ENCODE assay signal across 22 cellular contexts in genomic region chr3:56187051-56187450, GRCh38.
A peak's percentile ranks its signal among the peaks of the same experiment; 100 is the strongest.
DNase-seq lines count a peak whose midpoint lies in the region; ATAC-seq lines count a peak whose summit lies in the region.
"Had no signal": no experiment of that assay in that cellular context is flagged by ENCODE, and none has a peak within 500 bp of the region (broad histone marks: within the 10 kb centered on the region; RNA-seq: fewer than 3 reads in every experiment).

No MANE protein-coding gene starts in this region.

- no peak overlapping the region for H3K23ac ChIP-seq in mesenchymal stem cell (ENCODE audit: low read length in 2 of 2)

- H3K4me3 ChIP-seq in mesenchymal stem cell (ENCODE audit: insufficient read depth in 1 of 2, low read depth in 1 of 2, low read length in 2 of 2): no peak overlapping the region
- H3K4me3 ChIP-seq: A549, BLaER1, GM12878 had no signal

- WGBS in mesenchymal stem cell: 98% methylated on average over 2 of the region's 2 CpGs

- no peaks in the 10 kb centered on the region for H3K9me3 ChIP-seq in mesenchymal stem cell (ENCODE audit: control insufficient read depth, low read length)
- H3K9me3 ChIP-seq: A549, BE2C, BLaER1 had no signal

- H3K27me3 ChIP-seq in mesenchymal stem cell (ENCODE audit: control insufficient read depth in 1 of 2, insufficient read depth in 1 of 2, low read length in 2 of 2): peaks cover 0 to 4% of the 10 kb centered on the region in 2 experiments
- H3K27me3 ChIP-seq: BE2C, BLaER1 had no signal

- H4K8ac ChIP-seq in mesenchymal stem cell (ENCODE audit: low read length): no peak overlapping the region

- H3K4me2 ChIP-seq in mesenchymal stem cell (ENCODE audit: low read length, poor library complexity, severe bottlenecking): no peak overlapping the region
- H3K4me2 ChIP-seq: A549, BLaER1 had no signal

- no peak for ATAC-seq in HG03565 (IDR thresholded peaks at IDR 0.05; ENCODE audit: unreplicated experiment)
- ATAC-seq: A549, GM12878 had no signal

- no peaks in the 10 kb centered on the region for H3K4me1 ChIP-seq in mesenchymal stem cell (ENCODE audit: control insufficient read depth, insufficient read depth, low read depth, low read length)
- H3K4me1 ChIP-seq: A549, BE2C, BLaER1 had no signal

- H2AK5ac ChIP-seq in mesenchymal stem cell (ENCODE audit: low read length, severe bottlenecking): no peak overlapping the region

- no peaks in the 10 kb centered on the region for H3K79me1 ChIP-seq in mesenchymal stem cell (replicated peaks; ENCODE audit: low read length, poor library complexity, severe bottlenecking)

- H2AFZ ChIP-seq in mesenchymal stem cell (ENCODE audit: low read depth, low read length): no peak overlapping the region

- H2BK12ac ChIP-seq in mesenchymal stem cell (ENCODE audit: low read length in 2 of 2): no peak overlapping the region

- peak overlapping the region; percentile 21 for H4K91ac ChIP-seq in mesenchymal stem cell (ENCODE audit: low read length)

- DNase-seq in DMS 273 (lab: John Stamatoyannopoulos, UW; ENCODE audit: unreplicated experiment): peak; percentile 32
- DNase-seq in DMS 273 treated with DMSO at 0.1 percent for 48 hours (lab: John Stamatoyannopoulos, UW): no peak
- DNase-seq in AML-193 (lab: John Stamatoyannopoulos, UW): peak; percentile 51 to 54
- no peak for DNase-seq in mesenchymal stem cell
- no peak for DNase-seq in HCEC 1CT
- DNase-seq: BE2C; C1 segment of cervical spinal cord; CD4-positive, alpha-beta memory T cell; CD4-positive, CD25-positive, alpha-beta regulatory T cell; CD8-positive, alpha-beta memory T cell; COR-L47; DMS153; DMS53; DMS79; DND-41; EL; GDM1 had no signal

- no peak overlapping the region for H2BK120ac ChIP-seq in mesenchymal stem cell (ENCODE audit: low read depth, low read length)

- no peak overlapping the region for H3K9ac ChIP-seq in mesenchymal stem cell (ENCODE audit: low read length)
- H3K9ac ChIP-seq: BLaER1 had no signal

- no peak overlapping the region for H3K4ac ChIP-seq in mesenchymal stem cell (ENCODE audit: low read depth in 1 of 2, low read length in 2 of 2)

- H3K14ac ChIP-seq in mesenchymal stem cell (ENCODE audit: low read length in 2 of 2): no peak overlapping the region

- H3K27ac ChIP-seq in mesenchymal stem cell (ENCODE audit: low read length, poor library complexity, severe bottlenecking): no peak overlapping the region
- H3K27ac ChIP-seq: 22Rv1, A549, BLaER1 had no signal

- H2BK15ac ChIP-seq in mesenchymal stem cell (ENCODE audit: low read depth, poor library complexity, severe bottlenecking): no peak overlapping the region

- H2BK5ac ChIP-seq in mesenchymal stem cell (ENCODE audit: low read depth, low read length, poor library complexity, severe bottlenecking): no peak overlapping the region

- no peak overlapping the region for H3K18ac ChIP-seq in mesenchymal stem cell (ENCODE audit: low read depth in 1 of 2, low read length in 2 of 2)

- H3K36me3 ChIP-seq in mesenchymal stem cell (ENCODE audit: control insufficient read depth in 1 of 2, insufficient read depth in 2 of 2, low read depth in 1 of 2, low read length in 2 of 2): no peaks in the 10 kb centered on the region
- H3K36me3 ChIP-seq: BE2C, BLaER1 had no signal

Comparison
In these comparisons a context has a peak if more than half of its experiments do, and no peak if none do; other contexts are left out.
1. DNase-seq: peak in DMS 273 (single experiment) and AML-193 (2 of 2); none in DMS 273 treated with DMSO at 0.1 percent for 48 hours (single experiment), mesenchymal stem cell (single experiment) and HCEC 1CT (single experiment).